8 cellular contexts compared by ENCODE assay signal in the genomic region with DNA sequence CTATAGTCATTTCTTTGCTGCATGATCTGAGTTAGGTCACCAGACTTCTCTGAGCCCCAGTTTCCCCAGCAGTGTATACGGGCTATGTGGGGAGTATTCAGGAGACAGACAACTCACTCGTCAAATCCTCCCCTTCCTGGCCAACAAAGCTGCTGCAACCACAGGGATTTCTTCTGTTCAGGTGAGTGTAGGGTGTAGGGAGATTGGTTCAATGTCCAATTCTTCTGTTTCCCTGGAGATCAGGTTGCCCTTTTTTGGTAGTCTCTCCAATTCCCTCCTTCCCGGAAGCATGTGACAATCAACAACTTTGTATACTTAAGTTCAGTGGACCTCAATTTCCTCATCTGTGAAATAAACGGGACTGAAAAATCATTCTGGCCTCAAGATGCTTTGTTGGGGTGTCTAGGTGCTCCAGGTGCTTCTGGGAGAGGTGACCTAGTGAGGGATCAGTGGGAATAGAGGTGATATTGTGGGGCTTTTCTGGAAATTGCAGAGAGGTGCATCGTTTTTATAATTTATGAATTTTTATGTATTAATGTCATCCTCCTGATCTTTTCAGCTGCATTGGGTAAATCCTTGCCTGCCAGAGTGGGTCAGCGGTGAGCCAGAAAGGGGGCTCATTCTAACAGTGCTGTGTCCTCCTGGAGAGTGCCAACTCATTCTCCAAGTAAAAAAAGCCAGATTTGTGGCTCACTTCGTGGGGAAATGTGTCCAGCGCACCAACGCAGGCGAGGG. TPM values are rescaled to one million over a fixed set of nuclear protein-coding genes. Genes with fewer than 3 reads are reported as not detected.
A peak's percentile ranks its signal among the peaks of the same experiment; 100 is the strongest.
DNase-seq lines count a peak whose midpoint lies in the region; FAIRE-seq and TF ChIP-seq lines count a peak whose summit lies in the region.

No MANE protein-coding gene starts in this region.

- no peak for TF ChIP-seq CTCF in C4-2B (conservative IDR thresholded peaks at IDR 0.05)
- TF ChIP-seq CTCF in KMS-11 (conservative IDR thresholded peaks at IDR 0.05; ENCODE audit: low read depth, low read length) = no peak
- no peak for TF ChIP-seq CTCF in bronchial epithelial cell (IDR thresholded peaks at IDR 0.05; ENCODE audit: insufficient read depth, low read length, severe bottlenecking)

- H3K27ac ChIP-seq in C4-2B (peak overlapping the region; percentile 84), KMS-11 (no peak overlapping the region), muscle layer of colon (ENCODE audit: low read depth, low read length) (peak overlapping the region; percentile 99)

- H3K4me2 ChIP-seq in KMS-11 = peak overlapping the region; percentile 94

- H2AFZ ChIP-seq in KMS-11 (ENCODE audit: low read depth) = peak overlapping the region; percentile 54

- DNase-seq in bronchial epithelial cell (ENCODE audit: low read depth) (no peak), NAMALWA (ENCODE audit: low spot score) (no peak), A172 (ENCODE audit: low spot score) (no peak), NCI-H82 treated with DMSO at 0.1 percent for 48 hours (lab: John Stamatoyannopoulos, UW; ENCODE audit: unreplicated experiment) (no peak), ACHN (no peak)

- H3K9ac ChIP-seq in KMS-11 (no peak overlapping the region; the same call in 1 of the 2 replicates), muscle layer of colon (ENCODE audit: low read length) (no peak overlapping the region)

- H4K20me1 ChIP-seq in KMS-11 (ENCODE audit: insufficient read depth) = no peaks in the 10 kb centered on the region

- H3K4me1 ChIP-seq in KMS-11 (ENCODE audit: low read depth, poor library complexity, severe bottlenecking) (peaks cover 16% of the 10 kb centered on the region), muscle layer of colon (ENCODE audit: insufficient read depth, low read length) (peaks cover 34% of the 10 kb centered on the region)

- in situ Hi-C loops in ACHN (cut with HindIII; ENCODE audit: low pct_ligation_motif_present, low pct_unique_long_range_greater_than_20kb, low sequenced_read_pairs) = no loop called here

- no peak for FAIRE-seq in bronchial epithelial cell (lab: Jason Lieb, UNC)

- H3K27me3 ChIP-seq in KMS-11 (ENCODE audit: insufficient read depth, low read depth) (peaks cover 46% of the 10 kb centered on the region), bronchial epithelial cell (ENCODE audit: control insufficient read depth, insufficient read depth, low read length) (no peaks in the 10 kb centered on the region), muscle layer of colon (ENCODE audit: control insufficient read depth in 1 of 2, insufficient read depth in 2 of 2, low read length in 2 of 2) (no peaks in the 10 kb centered on the region)

- H3K36me3 ChIP-seq in KMS-11 (ENCODE audit: insufficient read depth) (no peaks in the 10 kb centered on the region), bronchial epithelial cell (ENCODE audit: control insufficient read depth, insufficient read depth, low read length) (peaks cover 15% of the 10 kb centered on the region), muscle layer of colon (ENCODE audit: insufficient read depth, low read length) (no peaks in the 10 kb centered on the region)

- H3K79me2 ChIP-seq in KMS-11 (ENCODE audit: insufficient read depth, low read depth) = no peaks in the 10 kb centered on the region

- no peak overlapping the region for H3K4me3 ChIP-seq in KMS-11 (IDR thresholded peaks at IDR 0.05; ENCODE audit: insufficient read depth, low read depth, low read length)
- peak overlapping the region; percentile 85 for H3K4me3 ChIP-seq in bronchial epithelial cell (ENCODE audit: low read depth, low read length)
- H3K4me3 ChIP-seq in muscle layer of colon (ENCODE audit: low read depth in 1 of 2, low read length in 2 of 2) = peak overlapping the region; percentile 34 to 92

- no peaks in the 10 kb centered on the region for H3K9me3 ChIP-seq in muscle layer of colon (ENCODE audit: low read length)

RNA-seq across cellular contexts. Expression of a gene that starts 0.6 kb away (rescaled TPM):
- total RNA-seq in bronchial epithelial cell = 364 and 524 TPM in 2 replicates
- total RNA-seq in A172 (2014; rRNA removed; shearing (Covaris generic)) = 207 TPM in 2 replicates

RNA-seq across cellular contexts. Expression of a gene that starts 19.7 kb away (rescaled TPM):
- under 0.01 TPM in 2 replicates for total RNA-seq in bronchial epithelial cell
- total RNA-seq in A172 (2014; rRNA removed; shearing (Covaris generic)) = not detected in 2 replicates
